ENCODE assay signal across 1 cellular context in genomic region chr16:20626971-20627370, GRCh38.
TF ChIP-seq lines count a peak whose summit lies in the region.

No MANE protein-coding gene starts in this region.

TF ChIP-seq in GM23338, 12 proteins besides CTCF, POLR2A, EP300 and RAD21 (continued from another document):
- TF ChIP-seq ZNF462 (CRISPR knock-in tag; IDR thresholded peaks at IDR 0.05) (no peak), EZH2 (IDR thresholded peaks at IDR 0.05; ENCODE audit: low read depth, unreplicated experiment) (no peak), ETS1 (IDR thresholded peaks at IDR 0.05) (no peak)
